In the genomic region with DNA sequence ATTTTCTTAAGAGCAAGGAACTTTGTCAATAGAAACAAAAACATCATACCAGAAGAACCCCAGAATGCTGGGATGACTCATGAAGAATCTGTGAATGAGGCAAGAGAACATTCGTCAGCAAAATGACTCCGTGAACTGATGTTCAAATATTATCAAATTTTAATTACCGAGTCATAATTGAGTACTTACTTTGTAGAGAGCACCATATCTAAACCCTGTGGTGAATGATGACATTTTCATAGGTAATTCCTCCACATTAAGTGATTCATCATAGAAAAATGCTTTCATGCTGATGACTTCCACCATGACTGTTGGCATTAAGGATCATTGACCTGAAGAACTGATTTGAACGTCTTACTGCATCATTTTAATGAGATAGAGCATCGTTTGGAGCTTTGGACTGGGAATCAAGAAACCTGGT, we compare ENCODE assay signal across 2 cellular contexts.
TF ChIP-seq lines count a peak whose summit lies in the region.

No MANE protein-coding gene starts in this region.

TF ChIP-seq in IMR-90, 13 proteins besides CTCF, POLR2A, EP300 and RAD21:
- no peak for TF ChIP-seq MXI1 (IDR thresholded peaks at IDR 0.05; ENCODE audit: borderline replicate concordance, low read depth, low read length)
- TF ChIP-seq FOS (IDR thresholded peaks at IDR 0.05; ENCODE audit: low read depth, low read length) = peak; percentile 34; the same call in 1 of the 2 replicates
- TF ChIP-seq, protein P1, sequence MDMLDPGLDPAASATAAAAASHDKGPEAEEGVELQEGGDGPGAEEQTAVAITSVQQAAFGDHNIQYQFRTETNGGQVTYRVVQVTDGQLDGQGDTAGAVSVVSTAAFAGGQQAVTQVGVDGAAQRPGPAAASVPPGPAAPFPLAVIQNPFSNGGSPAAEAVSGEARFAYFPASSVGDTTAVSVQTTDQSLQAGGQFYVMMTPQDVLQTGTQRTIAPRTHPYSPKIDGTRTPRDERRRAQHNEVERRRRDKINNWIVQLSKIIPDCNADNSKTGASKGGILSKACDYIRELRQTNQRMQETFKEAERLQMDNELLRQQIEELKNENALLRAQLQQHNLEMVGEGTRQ (IDR thresholded peaks at IDR 0.05; ENCODE audit: low read depth, low read length) = no peak
- peak; percentile 55 for TF ChIP-seq MAFK (IDR thresholded peaks at IDR 0.05; ENCODE audit: low read depth, low read length)
- TF ChIP-seq CEBPB (IDR thresholded peaks at IDR 0.05; ENCODE audit: low read depth, low read length) = peak; percentile 58; the same call in 1 of the 2 replicates
- TF ChIP-seq NFE2L2 (IDR thresholded peaks at IDR 0.05; ENCODE audit: low read depth, low read length) = peak; percentile 35; the same call in 1 of the 2 replicates
TF ChIP-seq in IMR-90: peak in this region for 4.

TF ChIP-seq in WTC11, 78 proteins besides CTCF, POLR2A, EP300 and RAD21:
- TF ChIP-seq ZNF416 (CRISPR knock-in tag; IDR thresholded peaks at IDR 0.05) (no peak), FOXP1 (CRISPR knock-in tag; IDR thresholded peaks at IDR 0.05; ENCODE audit: borderline replicate concordance) (no peak)
TF ChIP-seq in WTC11: peak in this region for 0.
